ENCODE assay signal across 15 cellular contexts in the genomic region with DNA sequence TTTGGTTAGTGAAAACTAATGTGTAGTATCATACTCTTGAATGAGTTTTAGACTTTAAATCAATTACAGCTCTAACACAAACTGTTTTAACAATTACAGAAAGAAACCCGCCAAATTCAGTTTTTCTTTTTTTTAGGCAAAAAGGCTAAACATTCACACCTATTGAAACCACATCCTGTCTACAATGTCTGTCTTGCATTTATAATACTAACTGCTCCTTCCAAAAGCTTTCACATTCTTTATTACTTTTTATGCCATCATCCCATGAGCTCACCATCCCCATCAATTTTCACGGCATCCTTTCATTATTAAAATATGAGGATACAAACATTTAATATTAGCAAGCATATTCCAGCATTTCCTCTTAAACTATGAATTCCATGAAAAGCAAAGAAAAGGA.
DNase-seq lines count a peak whose midpoint lies in the region; ATAC-seq and TF ChIP-seq lines count a peak whose summit lies in the region.
"Had no signal": no experiment of that assay in that cellular context is flagged by ENCODE, and none has a peak within 500 bp of the region (broad histone marks: within the 10 kb centered on the region; RNA-seq: fewer than 3 reads in every experiment).

No MANE protein-coding gene starts in this region.

- H3K36me3 ChIP-seq in naive thymus-derived CD4-positive, alpha-beta T cell (ENCODE audit: control insufficient read depth in 2 of 3, insufficient read depth in 3 of 3, low read length in 3 of 3), result peaks cover 12 to 64% (median 28%) of the 10 kb centered on the region in 3 experiments

- peak overlapping the region; percentile 9 to 77 for H3K27ac Mint-ChIP-seq in activated naive CD4-positive, alpha-beta T cell treated with anti-CD3 and anti-CD28 coated beads, Interleukin-2, amount 50 U/mL, for 72 hours
- H3K27ac Mint-ChIP-seq in naive thymus-derived CD4-positive, alpha-beta T cell, result peak overlapping the region; percentile 50 to 90 (median 85)

- H3K4me1 ChIP-seq in naive thymus-derived CD4-positive, alpha-beta T cell (ENCODE audit: control insufficient read depth in 2 of 2, insufficient read depth in 2 of 2, low read length in 2 of 2), result peaks cover 17 to 35% of the 10 kb centered on the region in 2 donors
- H3K4me1 ChIP-seq: BLaER1 had no signal

- DNase-seq in A172 (ENCODE audit: low spot score) (peak; percentile 6), GM13977 (ENCODE audit: low spot score) (no peak), medulla oblongata (ENCODE audit: extremely low spot score) (no peak)
- DNase-seq in activated naive CD4-positive, alpha-beta T cell treated with anti-CD3 and anti-CD28 coated beads, Interleukin-2, amount 50 U/mL, for 72 hours (ENCODE audit: low spot score in 2 of 2), result no peak
- peak in 6 of 9 donors; percentile 13 to 44 (median 37) for DNase-seq in naive thymus-derived CD4-positive, alpha-beta T cell
- DNase-seq: activated CD8-positive, alpha-beta memory T cell treated with anti-CD3 and anti-CD28 coated beads, Interleukin-2, amount 50 U/mL, for 4 hours; GF-D8; NCI-H2227 treated with DMSO at 0.1 percent for 48 hours; PC-9; T-helper 9 cell had no signal

- H3K27ac ChIP-seq in naive thymus-derived CD4-positive, alpha-beta T cell (ENCODE audit: low read depth, low read length), result peak overlapping the region; percentile 17
- H3K27ac ChIP-seq: BLaER1, PC-9 had no signal

- TF ChIP-seq CTCF in GM13977 (IDR thresholded peaks at IDR 0.05; ENCODE audit: extremely low read depth, insufficient read depth, missing control alignments), result no peak

- POLR2A ChIA-PET in naive thymus-derived CD4-positive, alpha-beta T cell (lab: Charles Lee), result interaction anchor here (0.6 to 0.7 kb wide), 4 partner anchors 9 to 111 kb away, joined by 3 to 5 read pairs (median 4); no protein-coding TSS in a partner anchor

- H3K27me3 ChIP-seq in naive thymus-derived CD4-positive, alpha-beta T cell (ENCODE audit: control insufficient read depth in 2 of 2, insufficient read depth in 2 of 2, low read length in 2 of 2), result no peaks in the 10 kb centered on the region
- H3K27me3 ChIP-seq: BLaER1 had no signal

- H3K27me3 Mint-ChIP-seq in naive thymus-derived CD4-positive, alpha-beta T cell, result no peaks in the 10 kb centered on the region

- intact Hi-C loops in naive thymus-derived CD4-positive, alpha-beta T cell (cut with micrococcal nuclease), result loop anchor here (1.0 to 5.0 kb wide), 5 partner anchors 8 to 312 kb away; no protein-coding TSS in a partner anchor

- H3K4me1 Mint-ChIP-seq in naive thymus-derived CD4-positive, alpha-beta T cell, result peaks cover 27 to 96% (median 85%) of the 10 kb centered on the region in 7 donors

- H3K9me3 Mint-ChIP-seq in activated naive CD4-positive, alpha-beta T cell treated with anti-CD3 and anti-CD28 coated beads, Interleukin-2, amount 50 U/mL, for 72 hours, result no peaks in the 10 kb centered on the region
- peaks cover 0 to 6% (median 0%) of the 10 kb centered on the region in 11 donors for H3K9me3 Mint-ChIP-seq in naive thymus-derived CD4-positive, alpha-beta T cell
- H3K9me3 Mint-ChIP-seq: nephron had no signal

- H3K4me3 Mint-ChIP-seq in naive thymus-derived CD4-positive, alpha-beta T cell, result peak overlapping the region in 9 of 10 donors; percentile 45 to 80 (median 54)
- H3K4me3 Mint-ChIP-seq: nephron had no signal

- H3K9me3 ChIP-seq in naive thymus-derived CD4-positive, alpha-beta T cell (ENCODE audit: control insufficient read depth in 2 of 3, low read length in 3 of 3), result no peaks in the 10 kb centered on the region

- ATAC-seq in GM18498 (IDR thresholded peaks at IDR 0.05; ENCODE audit: unreplicated experiment), result peak; percentile 54
- ATAC-seq in activated naive CD4-positive, alpha-beta T cell treated with anti-CD3 and anti-CD28 coated beads, Interleukin-2, amount 50 U/mL, for 72 hours, result no peak
- peak; percentile 38 for ATAC-seq in naive thymus-derived CD4-positive, alpha-beta T cell
- no peak for ATAC-seq in GM19023 (IDR thresholded peaks at IDR 0.05; ENCODE audit: unreplicated experiment)
- ATAC-seq in HG03095 (IDR thresholded peaks at IDR 0.05; ENCODE audit: unreplicated experiment), result no peak

- in situ Hi-C loops in GM13977 (cut with MboI; ENCODE audit: low pct_unique_long_range_greater_than_20kb, low sequenced_read_pairs, unreplicated experiment), result no loop called here

- H3K36me3 Mint-ChIP-seq in activated naive CD4-positive, alpha-beta T cell treated with anti-CD3 and anti-CD28 coated beads, Interleukin-2, amount 50 U/mL, for 72 hours, result peaks cover 34 to 70% of the 10 kb centered on the region in 2 donors
- H3K36me3 Mint-ChIP-seq in naive thymus-derived CD4-positive, alpha-beta T cell, result peaks cover 8 to 74% (median 63%) of the 10 kb centered on the region in 5 donors

- CTCF ChIA-PET in naive thymus-derived CD4-positive, alpha-beta T cell (lab: Charles Lee), result no interaction called here

- H3K4me3 ChIP-seq in naive thymus-derived CD4-positive, alpha-beta T cell (ENCODE audit: low read length), result no peak overlapping the region
- H3K4me3 ChIP-seq: BLaER1, PC-9 had no signal

Comparison
In these comparisons a context has a peak if more than half of its experiments do, and no peak if none do; other contexts are left out.
1. DNase-seq: peak in A172 (single experiment) and naive thymus-derived CD4-positive, alpha-beta T cell (6 of 9); none in activated naive CD4-positive, alpha-beta T cell treated with anti-CD3 and anti-CD28 coated beads, Interleukin-2, amount 50 U/mL, for 72 hours (0 of 2), GM13977 (single experiment) and medulla oblongata (single experiment).
2. ATAC-seq: peak in GM18498 (single experiment) and naive thymus-derived CD4-positive, alpha-beta T cell (single experiment); none in activated naive CD4-positive, alpha-beta T cell treated with anti-CD3 and anti-CD28 coated beads, Interleukin-2, amount 50 U/mL, for 72 hours (0 of 2), GM19023 (single experiment) and HG03095 (single experiment).